In the genomic region with DNA sequence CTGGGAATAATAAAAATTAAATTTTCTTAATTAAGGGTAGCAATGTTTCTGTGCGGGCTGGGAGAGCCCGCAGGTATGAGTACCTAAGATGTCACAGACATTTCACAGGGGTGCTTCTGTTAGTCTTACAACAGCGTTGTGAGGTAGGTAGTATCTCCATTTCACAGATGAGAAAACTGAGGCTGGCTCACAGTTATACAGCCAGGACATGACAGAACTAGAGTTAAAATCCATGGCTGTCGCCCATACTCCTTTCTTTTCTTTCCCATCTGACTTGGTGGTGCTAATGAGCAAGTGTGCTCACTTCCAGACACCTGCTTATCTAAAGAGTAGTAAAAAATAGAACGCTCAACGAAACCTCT, we compare ENCODE assay signal across 16 cellular contexts. TPM values are rescaled to one million over a fixed set of nuclear protein-coding genes. Genes with fewer than 3 reads are reported as not detected.
DNase-seq lines count a peak whose midpoint lies in the region; TF ChIP-seq lines count a peak whose summit lies in the region.
"Had no signal": no experiment of that assay in that cellular context is flagged by ENCODE, and none has a peak within 500 bp of the region (broad histone marks: within the 10 kb centered on the region; RNA-seq: fewer than 3 reads in every experiment).

No MANE protein-coding gene starts in this region.

- no peak for TF ChIP-seq POLR2A in esophagus muscularis mucosa (IDR thresholded peaks at IDR 0.05; ENCODE audit: low read depth)

- H3K27me3 ChIP-seq in PC-9 (ENCODE audit: insufficient read depth, low read depth) (no peaks in the 10 kb centered on the region), esophagus (ENCODE audit: control insufficient read depth in 1 of 2, insufficient read depth in 2 of 2, low read length in 2 of 2) (no peaks in the 10 kb centered on the region), osteoblast (ENCODE audit: insufficient read depth, low read length) (no peaks in the 10 kb centered on the region), esophagus muscularis mucosa (peaks cover 0 to 11% (median 0%) of the 10 kb centered on the region in 4 donors)

- H4K20me1 ChIP-seq in PC-9 (ENCODE audit: insufficient read depth) (no peaks in the 10 kb centered on the region), osteoblast (ENCODE audit: insufficient read depth, low read length) (no peaks in the 10 kb centered on the region)
- H4K20me1 ChIP-seq: BLaER1 treated with 17β-estradiol and CSF1 and Interleukin-3, amounts not matched to agents 10 nM and 100 nM had no signal

- intact Hi-C loops in PC-9 (cut with micrococcal nuclease; ENCODE audit: unreplicated experiment) = loop anchor here (1.0 to 10.0 kb wide), 4 partner anchors 9 to 1220 kb away; a partner anchor contains a TSS
- intact Hi-C loops in esophagus muscularis mucosa (cut with DNase I) = loop anchor here (5.0 kb wide), 1 partner anchor 48 kb away; no protein-coding TSS in a partner anchor

- H3F3A ChIP-seq in PC-9 (ENCODE audit: insufficient read depth, low read depth) = peaks cover 52% of the 10 kb centered on the region

- no peaks in the 10 kb centered on the region for H3K36me3 ChIP-seq in PC-9 (ENCODE audit: low read depth)
- no peaks in the 10 kb centered on the region for H3K36me3 ChIP-seq in esophagus (ENCODE audit: control insufficient read depth in 2 of 2, insufficient read depth in 2 of 2, low read length in 1 of 2)
- no peaks in the 10 kb centered on the region for H3K36me3 ChIP-seq in osteoblast (ENCODE audit: insufficient read depth, low read length)
- H3K36me3 ChIP-seq in esophagus muscularis mucosa = no peaks in the 10 kb centered on the region
- H3K36me3 ChIP-seq: BLaER1 treated with 17β-estradiol and CSF1 and Interleukin-3, amounts not matched to agents 10 nM and 100 nM had no signal

- WGBS in esophagus, 2 donors = 79% methylated on average over 6 of the region's 6 CpGs
- 78% methylated on average over 6 of the region's 6 CpGs for WGBS in esophagus muscularis mucosa

- H3K9me3 ChIP-seq in PC-9 (ENCODE audit: insufficient read depth, low read depth) = no peaks in the 10 kb centered on the region; the same call in 1 of the 2 replicates
- no peaks in the 10 kb centered on the region for H3K9me3 ChIP-seq in esophagus (ENCODE audit: control insufficient read depth in 2 of 2, insufficient read depth in 1 of 2, low read depth in 1 of 2, low read length in 1 of 2)
- H3K9me3 ChIP-seq in osteoblast (ENCODE audit: low read depth, low read length) = no peaks in the 10 kb centered on the region
- H3K9me3 ChIP-seq in esophagus muscularis mucosa = no peaks in the 10 kb centered on the region
- H3K9me3 ChIP-seq: BLaER1 treated with 17β-estradiol and CSF1 and Interleukin-3, amounts not matched to agents 10 nM and 100 nM; SK-N-SH had no signal

- no TSS peak for BruUV-seq in PC-9 (replicated peaks; lab: Mats Ljungman, UMichigan)

- peak overlapping the region; percentile 2 for H3K4me3 ChIP-seq in GM12875 (ENCODE audit: low read depth, low read length)
- peak overlapping the region; percentile 80 for H3K4me3 ChIP-seq in PC-9
- H3K4me3 ChIP-seq in esophagus (ENCODE audit: low read depth in 1 of 2, low read length in 2 of 2) = peak overlapping the region; percentile 4 to 77
- H3K4me3 ChIP-seq in osteoblast (ENCODE audit: insufficient read depth, low read length) = no peak overlapping the region
- no peak overlapping the region for H3K4me3 ChIP-seq in esophagus muscularis mucosa

- H3K9me2 ChIP-seq in PC-9 (ENCODE audit: insufficient read depth) = no peaks in the 10 kb centered on the region
- H3K9me2 ChIP-seq: SK-N-SH had no signal

- CTCF ChIA-PET in PC-9 (lab: Charles Lee) = no interaction called here

- peak overlapping the region; percentile 89 for H3K4me2 ChIP-seq in PC-9
- H3K4me2 ChIP-seq in osteoblast (ENCODE audit: insufficient read depth, low read length) = peak overlapping the region; percentile 18

- POLR2A ChIA-PET in PC-9 (lab: Charles Lee; ENCODE audit: unreplicated experiment) = interaction anchor here (0.6 kb wide), 1 partner anchor 65 kb away, joined by 11 read pairs; no protein-coding TSS in a partner anchor

- H3K4me1 ChIP-seq in PC-9 (replicated peaks; ENCODE audit: insufficient read depth) = peaks cover 67% of the 10 kb centered on the region
- peaks cover 0 to 10% of the 10 kb centered on the region in 2 donors for H3K4me1 ChIP-seq in esophagus (ENCODE audit: control insufficient read depth in 2 of 2, insufficient read depth in 2 of 2, low read length in 1 of 2)
- peaks cover 35% of the 10 kb centered on the region for H3K4me1 ChIP-seq in osteoblast (ENCODE audit: insufficient read depth, low read length)
- H3K4me1 ChIP-seq in esophagus muscularis mucosa = peaks cover 13 to 34% (median 31%) of the 10 kb centered on the region in 4 donors

- no peak for DNase-seq in PC-9
- DNase-seq in osteoblast (ENCODE audit: insufficient read length, low spot score, missing footprints) = no peak
- no peak for DNase-seq in esophagus muscularis mucosa (ENCODE audit: extremely low spot score)
- DNase-seq in NCI-H1436 (lab: John Stamatoyannopoulos, UW) = no peak
- DNase-seq in AG08395 (ENCODE audit: low spot score) = no peak
- DNase-seq: HFFc6; MV-4-11; NCI-H1436 treated with DMSO at 0.1 percent for 48 hours; NCI-H2227 treated with DMSO at 0.1 percent for 48 hours; NK-92 treated with Interleukin-12 subunit alpha and Interleukin-12 subunit beta, amount 100 ng/mL, for 24 hours; Right ventricle myocardium superior; SK-N-SH; T-helper 1 cell had no signal

- TF ChIP-seq EP300 in esophagus muscularis mucosa (IDR thresholded peaks at IDR 0.05) = no peak

- H3K79me2 ChIP-seq in PC-9 (ENCODE audit: low read depth) = peaks cover 58% of the 10 kb centered on the region
- peaks cover 75% of the 10 kb centered on the region for H3K79me2 ChIP-seq in osteoblast (ENCODE audit: insufficient read depth, low read length)

- no peak overlapping the region for H2AFZ ChIP-seq in PC-9
- no peak overlapping the region for H2AFZ ChIP-seq in osteoblast (ENCODE audit: low read length)

- no peak for TF ChIP-seq CTCF in GM12875 (IDR thresholded peaks at IDR 0.05; ENCODE audit: borderline replicate concordance, insufficient read depth, low read depth, low read length)
- no peak for TF ChIP-seq CTCF in PC-9 (conservative IDR thresholded peaks at IDR 0.05)
- no peak for TF ChIP-seq CTCF in osteoblast (IDR thresholded peaks at IDR 0.05; ENCODE audit: extremely low read depth, low read depth, low read length)
- TF ChIP-seq CTCF in esophagus muscularis mucosa (IDR thresholded peaks at IDR 0.05) = no peak

- H3K27ac ChIP-seq in PC-9 = peak overlapping the region; percentile 91
- peak overlapping the region in 1 of 2 donors; percentile 70 for H3K27ac ChIP-seq in esophagus (ENCODE audit: low read depth in 2 of 2, low read length in 1 of 2)
- no peak overlapping the region for H3K27ac ChIP-seq in osteoblast (ENCODE audit: low read depth, low read length)
- H3K27ac ChIP-seq in esophagus muscularis mucosa (replicated peaks in 1 of 4) = no peak overlapping the region
- H3K27ac ChIP-seq: BLaER1 treated with 17β-estradiol and CSF1 and Interleukin-3, amounts not matched to agents 10 nM and 100 nM had no signal

RNA-seq across cellular contexts. Expression of a gene that starts 2.1 kb away (rescaled TPM):
- total RNA-seq in PC-9 (2021) = 56.7 and 87.9 TPM in 2 replicates
- 10 to 100 TPM; 27.7 to 35.4 TPM for polyA plus RNA-seq in esophagus
- 18.3 and 21.7 TPM in 2 replicates for total RNA-seq in osteoblast
- total RNA-seq in esophagus muscularis mucosa = 1 to 10 TPM; 3.6 to 7.3 (median 5.0) TPM

Comparison
In these comparisons a context has a peak if more than half of its experiments do, and no peak if none do; other contexts are left out.
1. H3K4me3 ChIP-seq: peak in GM12875 (single experiment), PC-9 (single experiment) and esophagus (2 of 2); none in osteoblast (single experiment) and esophagus muscularis mucosa (0 of 4).